1 cellular context compared by ENCODE assay signal in the genomic region with DNA sequence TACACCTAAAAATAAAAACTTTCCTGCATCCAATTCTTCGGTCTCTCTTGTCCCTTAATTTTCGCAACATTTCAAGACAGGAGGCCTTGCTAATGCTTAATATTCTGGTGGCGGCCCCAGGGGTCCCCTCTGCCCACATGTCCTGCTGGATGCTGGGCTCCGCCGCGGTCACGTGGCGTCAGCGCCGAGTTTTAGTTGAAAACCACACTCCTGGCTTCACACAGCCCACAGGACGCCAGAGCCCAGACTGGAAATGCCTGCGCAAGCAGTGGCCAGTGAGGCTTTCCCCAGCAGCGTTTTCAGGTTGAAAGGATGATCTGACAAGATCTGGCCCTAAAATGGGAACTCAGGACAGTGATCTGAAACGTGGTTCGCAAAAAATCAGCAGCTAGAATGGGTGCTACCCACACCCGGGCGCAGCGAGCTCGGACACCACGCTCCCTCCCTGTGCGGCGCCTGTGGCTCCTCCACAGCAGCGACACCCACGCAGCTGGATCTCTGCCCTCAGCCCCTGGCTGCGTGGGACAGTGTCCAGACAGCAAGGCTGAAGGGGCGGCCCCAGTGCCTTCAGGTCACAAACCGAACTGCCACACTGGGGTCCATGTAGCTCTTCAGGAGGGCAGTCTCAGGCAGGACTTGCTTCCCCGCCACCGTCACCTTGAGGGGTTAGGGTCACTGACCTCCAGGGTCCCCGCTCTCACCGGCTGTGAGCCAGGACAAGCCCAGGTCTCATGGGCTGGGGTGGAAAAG.
TF ChIP-seq lines count a peak whose summit lies in the region.

No MANE protein-coding gene starts in this region.

TF ChIP-seq in K562, 482 proteins besides CTCF, POLR2A, EP300 and RAD21:
- TF ChIP-seq POLR2G (IDR thresholded peaks at IDR 0.05; ENCODE audit: low read depth, low read length) = peak; percentile 47
- no peak for TF ChIP-seq ZNF23 (CRISPR knock-in tag; IDR thresholded peaks at IDR 0.05)
- TF ChIP-seq MEF2D (tag; conservative IDR thresholded peaks at IDR 0.05; ENCODE audit: low read depth) = no peak
- TF ChIP-seq GATAD2A (IDR thresholded peaks at IDR 0.05) = no peak
- TF ChIP-seq, protein P1, sequence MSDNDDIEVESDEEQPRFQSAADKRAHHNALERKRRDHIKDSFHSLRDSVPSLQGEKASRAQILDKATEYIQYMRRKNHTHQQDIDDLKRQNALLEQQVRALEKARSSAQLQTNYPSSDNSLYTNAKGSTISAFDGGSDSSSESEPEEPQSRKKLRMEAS (CRISPR knock-in tag; IDR thresholded peaks at IDR 0.05) = no peak
- 0 out of 2 replicates have a peak, but pooled peaks have one; percentile 6 for TF ChIP-seq EGR1 (conservative IDR thresholded peaks at IDR 0.05)
- TF ChIP-seq CBX3 (IDR thresholded peaks at IDR 0.05; ENCODE audit: borderline replicate concordance in 1 of 2, low read length in 2 of 2) = peak in 1 of 2 experiments; percentile 93; a peak in 1 of 3 replicates
